In the genomic region with DNA sequence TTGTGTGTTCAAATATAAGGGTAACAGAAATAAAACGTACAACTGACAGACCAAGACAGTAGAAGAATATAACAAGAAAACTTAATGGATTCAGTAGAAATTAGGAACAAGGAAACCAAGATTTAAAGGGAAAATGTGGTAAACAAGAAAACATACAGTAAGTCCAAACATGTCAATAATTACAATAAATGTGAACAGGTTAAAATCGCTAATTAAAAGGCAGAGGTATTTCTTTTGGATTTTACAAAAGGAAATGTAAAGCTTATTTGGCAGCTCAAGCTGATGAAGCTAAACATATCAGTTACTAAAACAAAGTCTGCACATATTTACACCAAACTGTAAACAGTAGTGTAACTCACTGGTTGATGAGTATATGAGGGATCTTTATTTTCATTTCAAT, we compare ENCODE assay signal across 9 cellular contexts. TPM values are rescaled to one million over a fixed set of nuclear protein-coding genes. Genes with fewer than 3 reads are reported as not detected.
"Had no signal": no experiment of that assay in that cellular context is flagged by ENCODE, and none has a peak within 500 bp of the region (broad histone marks: within the 10 kb centered on the region; RNA-seq: fewer than 3 reads in every experiment).

No MANE protein-coding gene starts in this region.

- DNase-seq: GDM1, GF-D8 had no signal

- ATAC-seq: GM12878 had no signal

- FAIRE-seq: G401.6, GM12878, GM12891, GM12892, GM18507, GM19239 had no signal

- H3K4me3 ChIP-seq: GM12878 had no signal

RNA-seq across cellular contexts. Expression of a gene that starts 2.3 kb away (rescaled TPM):
- total RNA-seq: G401, GM12878 had no signal
- polyA plus RNA-seq: GM12878 had no signal

RNA-seq across cellular contexts. Expression of a gene that starts 33.0 kb away (rescaled TPM):
- total RNA-seq: GM12878 had no signal
